Comparison of ENCODE assay signal across 27 cellular contexts in the genomic region with DNA sequence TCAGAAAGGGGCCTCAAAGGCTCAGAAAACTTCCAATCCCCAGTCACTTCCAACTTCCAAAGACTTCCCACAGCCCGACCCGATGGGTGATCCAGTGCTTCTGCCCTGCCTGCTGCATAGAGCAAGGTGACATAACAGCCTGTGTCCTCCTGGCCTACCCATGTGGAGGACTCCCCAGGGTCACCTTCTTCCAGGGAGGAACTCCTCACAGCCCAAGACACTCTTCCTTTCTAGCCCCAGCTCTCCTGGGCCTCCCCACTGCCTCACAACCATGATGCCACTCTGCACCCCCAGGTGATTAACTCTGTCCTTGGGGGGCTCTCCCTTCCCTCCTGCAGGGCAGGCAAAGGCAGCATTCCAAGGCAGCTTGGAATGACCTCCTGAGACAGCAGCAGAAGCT.
"Had no signal": no experiment of that assay in that cellular context is flagged by ENCODE, and none has a peak within 500 bp of the region (broad histone marks: within the 10 kb centered on the region; RNA-seq: fewer than 3 reads in every experiment).

No MANE protein-coding gene starts in this region.

- DNase-seq: heart left ventricle; hypothalamus; left colon; left lung; midbrain; mucosa of descending colon; naive thymus-derived CD4-positive, alpha-beta T cell; pancreas; posterior cingulate gyrus; retina; right cardiac atrium; stimulated activated CD4-positive, alpha-beta T cell treated with anti-CD3 and anti-CD28 coated beads, Interleukin-12 subunit alpha, Interleukin-12 subunit beta, amount 100 ng/mL, for 4 hours; stimulated activated CD4-positive, alpha-beta T cell treated with anti-CD3 and anti-CD28 coated beads, Interleukin-15, amount 100 ng/mL, for 24 hours; stimulated activated CD4-positive, alpha-beta T cell treated with anti-CD3 and anti-CD28 coated beads, Interleukin-2, amount 100 ng/mL, for 24 hours; stimulated activated CD4-positive, alpha-beta T cell treated with anti-CD3 and anti-CD28 coated beads, Interleukin-4, amount 100 ng/mL, for 1 hour; stimulated activated naive B cell treated with anti-CD40 and anti-IgM and Interleukin-4, amounts not matched to agents 10 μg/mL and 1 μg/mL and 100 μg/mL, for 72 hours; stimulated activated naive CD8-positive, alpha-beta T cell treated with anti-CD3 and anti-CD28 coated beads, Interleukin-15, Interleukin-2, amounts not matched to agents 100 U/mL and 50 U/mL, for 24 hours; stomach; tibial artery; trophoblast cell had no signal

- ATAC-seq: heart left ventricle; left colon; left lung; mucosa of descending colon; naive thymus-derived CD4-positive, alpha-beta T cell; pancreas; right cardiac atrium; sciatic nerve; stimulated activated naive B cell treated with anti-CD40 and anti-IgM and Interleukin-4, amounts not matched to agents 10 μg/mL and 1 μg/mL and 100 μg/mL, for 72 hours; stimulated activated naive CD8-positive, alpha-beta T cell treated with anti-CD3 and anti-CD28 coated beads, Interleukin-15, Interleukin-2, amounts not matched to agents 100 U/mL and 50 U/mL, for 24 hours had no signal

- H3K27ac Mint-ChIP-seq: memory B cell; naive thymus-derived CD4-positive, alpha-beta T cell; natural killer cell treated with Interleukin-12 subunit alpha and Interleukin-12 subunit beta and Interleukin-15 and Interleukin-18, amount 100 ng/mL, for 72 hours; stimulated activated naive B cell treated with anti-CD40 and anti-IgM and Interleukin-4, amounts not matched to agents 10 μg/mL and 1 μg/mL and 100 μg/mL, for 72 hours had no signal

- H3K27me3 ChIP-seq: left lung, pancreas, suprapubic skin, tibial artery had no signal

- H3K4me3 ChIP-seq: heart left ventricle, left lung, mucosa of descending colon, pancreas, prostate gland, skin epidermis, stomach, suprapubic skin, thoracic aorta, tibial artery had no signal

- H3K9me3 ChIP-seq: left lung, mucosa of descending colon, pancreas, prostate gland had no signal

- H3K4me1 ChIP-seq: heart left ventricle, left lung, pancreas, prostate gland, stomach, suprapubic skin, tibial artery had no signal

- H3K27me3 Mint-ChIP-seq: natural killer cell treated with Interleukin-12 subunit alpha and Interleukin-12 subunit beta and Interleukin-15 and Interleukin-18, amount 100 ng/mL, for 72 hours; stimulated activated naive B cell treated with anti-CD40 and anti-IgM and Interleukin-4, amounts not matched to agents 10 μg/mL and 1 μg/mL and 100 μg/mL, for 72 hours had no signal

- H3K4me1 Mint-ChIP-seq: memory B cell; stimulated activated naive B cell treated with anti-CD40 and anti-IgM and Interleukin-4, amounts not matched to agents 10 μg/mL and 1 μg/mL and 100 μg/mL, for 72 hours had no signal

- H3K4me3 Mint-ChIP-seq: memory B cell; naive thymus-derived CD4-positive, alpha-beta T cell; natural killer cell treated with Interleukin-12 subunit alpha and Interleukin-12 subunit beta and Interleukin-15 and Interleukin-18, amount 100 ng/mL, for 72 hours; stimulated activated naive B cell treated with anti-CD40 and anti-IgM and Interleukin-4, amounts not matched to agents 10 μg/mL and 1 μg/mL and 100 μg/mL, for 72 hours had no signal

- H3K36me3 ChIP-seq: heart left ventricle, left lung, pancreas, prostate gland, stomach, suprapubic skin, thoracic aorta, tibial artery had no signal

- H3K36me3 Mint-ChIP-seq: memory B cell; naive thymus-derived CD4-positive, alpha-beta T cell; natural killer cell treated with Interleukin-12 subunit alpha and Interleukin-12 subunit beta and Interleukin-15 and Interleukin-18, amount 100 ng/mL, for 72 hours; stimulated activated naive B cell treated with anti-CD40 and anti-IgM and Interleukin-4, amounts not matched to agents 10 μg/mL and 1 μg/mL and 100 μg/mL, for 72 hours had no signal

- H3K9me3 Mint-ChIP-seq: natural killer cell treated with Interleukin-12 subunit alpha and Interleukin-12 subunit beta and Interleukin-15 and Interleukin-18, amount 100 ng/mL, for 72 hours had no signal

- H3K27ac ChIP-seq: heart left ventricle, left lung, pancreas, prostate gland, skin epidermis, stomach, suprapubic skin, thoracic aorta, tibial artery had no signal
